8 cellular contexts compared by ENCODE assay signal in genomic region chr7:28179081-28180030, GRCh38. TPM values are rescaled to one million over a fixed set of nuclear protein-coding genes. Genes with fewer than 3 reads are reported as not detected.
DNase-seq lines count a peak whose midpoint lies in the region; ATAC-seq lines count a peak whose summit lies in the region.

No MANE protein-coding gene starts in this region.

- no peaks in the 10 kb centered on the region for H3K9me3 ChIP-seq in esophagus (ENCODE audit: control insufficient read depth in 2 of 2, insufficient read depth in 1 of 2, low read depth in 1 of 2, low read length in 1 of 2)
- no peaks in the 10 kb centered on the region for H3K9me3 ChIP-seq in muscle layer of duodenum (ENCODE audit: control insufficient read depth in 1 of 2, low read length in 2 of 2)

- no peaks in the 10 kb centered on the region for H3K4me1 ChIP-seq in esophagus (ENCODE audit: control insufficient read depth in 2 of 2, insufficient read depth in 2 of 2, low read length in 1 of 2)
- H3K4me1 ChIP-seq in muscle layer of duodenum (ENCODE audit: control insufficient read depth in 1 of 2, insufficient read depth in 2 of 2, low read length in 2 of 2): peaks cover 5 to 25% of the 10 kb centered on the region in 2 donors

- H3K27me3 ChIP-seq in esophagus (ENCODE audit: control insufficient read depth in 1 of 2, insufficient read depth in 2 of 2, low read length in 2 of 2) (no peaks in the 10 kb centered on the region), muscle layer of duodenum (ENCODE audit: low read depth, low read length) (no peaks in the 10 kb centered on the region)

- DNase-seq in ACHN (peak; percentile 79), NOMO-1 treated with dmso at 0.1 percent for 144 hours (lab: John Stamatoyannopoulos, UW; ENCODE audit: unreplicated experiment) (peak; percentile 40), activated T-cell treated with anti-CD3 and anti-CD28 coated beads for 4 hours (peak; percentile 53)
- DNase-seq in stimulated activated CD8-positive, alpha-beta memory T cell treated with anti-CD3 and anti-CD28 coated beads, Interleukin-7, amount 100 ng/mL, for 4 hours (ENCODE audit: low read depth in 2 of 2): peak; percentile 43 to 75

- H3K4me3 ChIP-seq in esophagus (ENCODE audit: low read depth in 1 of 2, low read length in 2 of 2) (peak overlapping the region; percentile 65 to 94), muscle layer of duodenum (ENCODE audit: low read depth in 1 of 2, low read length in 2 of 2) (peak overlapping the region; percentile 76 to 77)

- WGBS in esophagus, 2 donors: 2% methylated on average over 54 to 97 of the region's 97 CpGs

- H3K27ac ChIP-seq in esophagus (ENCODE audit: low read depth in 2 of 2, low read length in 1 of 2) (peak overlapping the region; percentile 42 to 87), muscle layer of duodenum (ENCODE audit: low read length) (peak overlapping the region; percentile 24)

- in situ Hi-C loops in ACHN (cut with HindIII; ENCODE audit: low pct_ligation_motif_present, low pct_unique_long_range_greater_than_20kb, low sequenced_read_pairs): no loop called here

- peak; percentile 52 for ATAC-seq in GM18861 (IDR thresholded peaks at IDR 0.05; ENCODE audit: unreplicated experiment)
- peak; percentile 85 for ATAC-seq in HG03108 (IDR thresholded peaks at IDR 0.05; ENCODE audit: unreplicated experiment)

- H3K36me3 ChIP-seq in esophagus (ENCODE audit: control insufficient read depth in 2 of 2, insufficient read depth in 2 of 2, low read length in 1 of 2) (no peaks in the 10 kb centered on the region), muscle layer of duodenum (ENCODE audit: control insufficient read depth in 1 of 2, insufficient read depth in 2 of 2, low read length in 2 of 2) (no peaks in the 10 kb centered on the region)

RNA-seq across cellular contexts. Expression of gene JAZF1, which starts 1.2 kb away (rescaled TPM):
- 1 to 10 TPM; 1.6 to 3.5 TPM for polyA plus RNA-seq in esophagus

Comparison
In these comparisons a context has a peak if more than half of its experiments do, and no peak if none do; other contexts are left out.
1. Peak in every context shown above with its lines: DNase-seq, ATAC-seq, H3K4me3 ChIP-seq and H3K27ac ChIP-seq.